ENCODE assay signal across 16 cellular contexts in genomic region chr10:4201866-4202825, GRCh38.
"Had no signal": no experiment of that assay in that cellular context is flagged by ENCODE, and none has a peak within 500 bp of the region (broad histone marks: within the 10 kb centered on the region; RNA-seq: fewer than 3 reads in every experiment).

No MANE protein-coding gene starts in this region.

- H3K27ac Mint-ChIP-seq: activated naive CD4-positive, alpha-beta T cell treated with anti-CD3 and anti-CD28 coated beads, Interleukin-2, amount 10 ng/mL, durations not matched to agents 7 days and 5 days; activated T-helper 2 cell treated with anti-CD3 and anti-CD28 coated beads, Interferon-gamma antibody, Interleukin-2, Interleukin-4, amounts not matched to agents 10 μg/mL and 5 μg/mL and 100 μg/mL, durations not matched to agents 14 hours and 24 hours and 36 hours; naive thymus-derived CD8-positive, alpha-beta T cell; stimulated activated naive B cell treated with anti-CD40 and anti-IgM and Interleukin-4, amounts not matched to agents 10 μg/mL and 1 μg/mL and 100 μg/mL, for 72 hours; T-cell had no signal

- H3K4me3 ChIP-seq: colonic mucosa, mucosa of descending colon, prostate gland, right lobe of liver, upper lobe of left lung had no signal

- H3K4me1 Mint-ChIP-seq: activated naive CD4-positive, alpha-beta T cell treated with anti-CD3 and anti-CD28 coated beads, Interleukin-2, amount 10 ng/mL, durations not matched to agents 7 days and 5 days; naive thymus-derived CD8-positive, alpha-beta T cell had no signal

- H3K9me3 Mint-ChIP-seq: activated naive CD4-positive, alpha-beta T cell treated with anti-CD3 and anti-CD28 coated beads, Interleukin-2, amount 10 ng/mL, durations not matched to agents 7 days and 5 days; activated T-helper 2 cell treated with anti-CD3 and anti-CD28 coated beads, Interferon-gamma antibody, Interleukin-2, Interleukin-4, amounts not matched to agents 10 μg/mL and 5 μg/mL and 100 μg/mL, durations not matched to agents 14 hours and 24 hours and 36 hours; naive thymus-derived CD8-positive, alpha-beta T cell; T-cell had no signal

- ATAC-seq: left colon; mucosa of descending colon; naive thymus-derived CD8-positive, alpha-beta T cell; right lobe of liver; stimulated activated naive B cell treated with anti-CD40 and anti-IgM and Interleukin-4, amounts not matched to agents 10 μg/mL and 1 μg/mL and 100 μg/mL, for 72 hours; T-cell had no signal

- H3K36me3 Mint-ChIP-seq: naive thymus-derived CD8-positive, alpha-beta T cell; stimulated activated naive B cell treated with anti-CD40 and anti-IgM and Interleukin-4, amounts not matched to agents 10 μg/mL and 1 μg/mL and 100 μg/mL, for 72 hours; T-cell had no signal

- DNase-seq: activated CD4-positive, alpha-beta T cell treated with anti-CD3 and anti-CD28 coated beads for 4 hours; activated naive CD4-positive, alpha-beta T cell treated with anti-CD3 and anti-CD28 coated beads, Interleukin-2, amount 10 ng/mL, durations not matched to agents 7 days and 5 days; colonic mucosa; effector CD4-positive, alpha-beta T cell; left colon; mammary epithelial cell; mucosa of descending colon; naive thymus-derived CD8-positive, alpha-beta T cell; nucleus accumbens; right lobe of liver; stimulated activated CD4-positive, alpha-beta T cell treated with anti-CD3 and anti-CD28 coated beads, Interleukin-2, amount 100 ng/mL, for 24 hours; stimulated activated naive B cell treated with anti-CD40 and anti-IgM and Interleukin-4, amounts not matched to agents 10 μg/mL and 1 μg/mL and 100 μg/mL, for 72 hours; T-cell; upper lobe of left lung had no signal

- H3K4me3 Mint-ChIP-seq: activated naive CD4-positive, alpha-beta T cell treated with anti-CD3 and anti-CD28 coated beads, Interleukin-2, amount 10 ng/mL, durations not matched to agents 7 days and 5 days; naive thymus-derived CD8-positive, alpha-beta T cell; stimulated activated naive B cell treated with anti-CD40 and anti-IgM and Interleukin-4, amounts not matched to agents 10 μg/mL and 1 μg/mL and 100 μg/mL, for 72 hours; T-cell had no signal
